9 cellular contexts compared by ENCODE assay signal in genomic region chr4:2799971-2800690, GRCh38. TPM values are rescaled to one million over a fixed set of nuclear protein-coding genes. Genes with fewer than 3 reads are reported as not detected.
DNase-seq lines count a peak whose midpoint lies in the region; ATAC-seq and TF ChIP-seq lines count a peak whose summit lies in the region.
"Had no signal": no experiment of that assay in that cellular context is flagged by ENCODE, and none has a peak within 500 bp of the region (broad histone marks: within the 10 kb centered on the region; RNA-seq: fewer than 3 reads in every experiment).

No MANE protein-coding gene starts in this region.

- CTCF ChIA-PET in MCF 10A (lab: Yijun Ruan, JAX) (interaction anchor here (0.6 kb wide), 2 partner anchors 35 to 248 kb away, joined by 3 read pairs; no protein-coding TSS in a partner anchor), mammary epithelial cell (lab: Charles Lee; ENCODE audit: low non-redundant PET) (no interaction called here)

- H3K79me2 ChIP-seq in mammary epithelial cell (ENCODE audit: insufficient read depth, low read length), result no peaks in the 10 kb centered on the region

- H2AFZ ChIP-seq in mammary epithelial cell (ENCODE audit: low read depth, low read length), result no peak overlapping the region

- dilution Hi-C loops in mammary epithelial cell (cut with HindIII; ENCODE audit: low sequenced_read_pairs), result no loop called here

- H3K4me2 ChIP-seq in mammary epithelial cell (ENCODE audit: insufficient read depth, low read depth, low read length), result no peak overlapping the region

- H3K27me3 Mint-ChIP-seq in MCF 10A (ENCODE audit: insufficient read depth, unreplicated experiment), result no peaks in the 10 kb centered on the region

- no peaks in the 10 kb centered on the region for H3K36me3 Mint-ChIP-seq in MCF 10A (ENCODE audit: insufficient read depth, unreplicated experiment)

- ATAC-seq in aorta (ENCODE audit: low FRiP score) (no peak), GM19328 (IDR thresholded peaks at IDR 0.05; ENCODE audit: unreplicated experiment) (no peak), GM19351 (IDR thresholded peaks at IDR 0.05; ENCODE audit: unreplicated experiment) (no peak)

- no peaks in the 10 kb centered on the region for H4K20me1 ChIP-seq in mammary epithelial cell (ENCODE audit: insufficient read depth, low read length)

- H3K27ac ChIP-seq in mammary epithelial cell (ENCODE audit: insufficient read depth, low read depth, low read length) (no peak overlapping the region), muscle layer of colon (ENCODE audit: low read depth, low read length) (peak overlapping the region; percentile 66), aorta (ENCODE audit: low read depth in 1 of 2, low read length in 2 of 2) (no peak overlapping the region)

- intact Hi-C loops in MCF 10A (cut with micrococcal nuclease) (no loop called here), mammary epithelial cell (cut with micrococcal nuclease) (no loop called here), aorta (cut with DNase I) (no loop called here)

- H3K4me1 ChIP-seq in mammary epithelial cell (ENCODE audit: insufficient read depth, low read length) (peaks cover 25% of the 10 kb centered on the region), muscle layer of colon (ENCODE audit: insufficient read depth, low read length) (peaks cover 50% of the 10 kb centered on the region), aorta (ENCODE audit: control insufficient read depth in 1 of 2, insufficient read depth in 2 of 2, low read length in 2 of 2) (no peaks in the 10 kb centered on the region)
- H3K4me1 ChIP-seq: HAP-1 had no signal

- peak overlapping the region; percentile 28 for H3K4me3 Mint-ChIP-seq in MCF 10A (ENCODE audit: unreplicated experiment)

- H3K9me3 ChIP-seq in mammary epithelial cell (replicated peaks; ENCODE audit: insufficient read depth, low read length) (no peaks in the 10 kb centered on the region), muscle layer of colon (ENCODE audit: low read length) (no peaks in the 10 kb centered on the region), aorta (ENCODE audit: control insufficient read depth, low read length) (no peaks in the 10 kb centered on the region)
- H3K9me3 ChIP-seq: HAP-1 had no signal

- DNase-seq in MCF 10A (ENCODE audit: unreplicated experiment) (no peak), mammary epithelial cell (no peak), choroid plexus epithelial cell (ENCODE audit: low read depth) (peak; percentile 30), aorta (peak; percentile 60 to 77), NCI-H446 treated with DMSO at 0.1 percent for 48 hours (lab: John Stamatoyannopoulos, UW) (no peak)

- no peaks in the 10 kb centered on the region for H3K27me3 ChIP-seq in mammary epithelial cell (ENCODE audit: insufficient read depth, low read length)
- peaks cover 0 to 4% of the 10 kb centered on the region in 2 donors for H3K27me3 ChIP-seq in muscle layer of colon (ENCODE audit: control insufficient read depth in 1 of 2, insufficient read depth in 2 of 2, low read length in 2 of 2)
- H3K27me3 ChIP-seq in aorta (ENCODE audit: control insufficient read depth in 1 of 2, insufficient read depth in 2 of 2, low read length in 1 of 2), result no peaks in the 10 kb centered on the region

- no peak for TF ChIP-seq CTCF in MCF 10A (IDR thresholded peaks at IDR 0.05; ENCODE audit: unreplicated experiment)
- peak in 1 of 2 donors; percentile 18 for TF ChIP-seq CTCF in mammary epithelial cell (conservative IDR thresholded peaks at IDR 0.05 in 1 of 2, IDR thresholded peaks at IDR 0.05 in 1 of 2; ENCODE audit: extremely low read depth in 1 of 2, insufficient read depth in 1 of 2, low read depth in 1 of 2, low read length in 2 of 2)
- TF ChIP-seq CTCF in choroid plexus epithelial cell (conservative IDR thresholded peaks at IDR 0.05; ENCODE audit: low read depth, low read length), result no peak

- H3K9ac ChIP-seq in mammary epithelial cell (ENCODE audit: insufficient read depth, low read length) (no peak overlapping the region), muscle layer of colon (ENCODE audit: low read length) (no peak overlapping the region)

- no peak overlapping the region for H3K4me3 ChIP-seq in mammary epithelial cell (replicated peaks in 1 of 3; ENCODE audit: insufficient read depth in 1 of 3, low read depth in 2 of 3, low read length in 3 of 3)
- no peak overlapping the region for H3K4me3 ChIP-seq in choroid plexus epithelial cell (ENCODE audit: low read depth, low read length)
- H3K4me3 ChIP-seq in muscle layer of colon (ENCODE audit: low read depth in 1 of 2, low read length in 2 of 2), result peak overlapping the region in 1 of 2 donors; percentile 27
- H3K4me3 ChIP-seq in aorta (ENCODE audit: low read length in 2 of 2), result no peak overlapping the region
- H3K4me3 ChIP-seq: HAP-1 had no signal

- no TSS peak for BruUV-seq in MCF 10A (replicated peaks; lab: Mats Ljungman, UMichigan)
- BruUV-seq in mammary epithelial cell (replicated peaks; lab: Mats Ljungman, UMichigan), result no TSS peak

- H3K27ac Mint-ChIP-seq in MCF 10A (ENCODE audit: low read depth, unreplicated experiment), result peak overlapping the region; percentile 69

- H3K4me1 Mint-ChIP-seq in MCF 10A (ENCODE audit: insufficient read depth, unreplicated experiment), result peaks cover 64% of the 10 kb centered on the region

- 59% methylated on average over 11 of the region's 23 CpGs for WGBS in mammary epithelial cell (ENCODE audit: low coverage, missing lambda C conversion rate)
- WGBS in aorta, 2 donors, result 63 to 66% methylated on average over 23 of the region's 23 CpGs

- POLR2A ChIA-PET in MCF 10A (lab: Yijun Ruan, JAX), result interaction anchor here (0.9 to 1.3 kb wide), 2 partner anchors 8 to 44 kb away, joined by 4 to 5 read pairs; partner anchors contain the start of gene TNIP2

- H3K9me3 Mint-ChIP-seq in MCF 10A (ENCODE audit: unreplicated experiment), result no peaks in the 10 kb centered on the region

- H3K36me3 ChIP-seq in mammary epithelial cell (ENCODE audit: insufficient read depth, low read length) (no peaks in the 10 kb centered on the region), muscle layer of colon (ENCODE audit: insufficient read depth, low read length) (no peaks in the 10 kb centered on the region), aorta (ENCODE audit: control insufficient read depth in 1 of 2, insufficient read depth in 2 of 2, low read length in 1 of 2) (no peaks in the 10 kb centered on the region)
- H3K36me3 ChIP-seq: HAP-1 had no signal

- in situ Hi-C loops in mammary epithelial cell (cut with MboI; ENCODE audit: low sequenced_read_pairs in 2 of 2), result no loop called here

RNA-seq across cellular contexts. Expression of gene SH3BP2, which starts 7.2 kb away (rescaled TPM):
- total RNA-seq in MCF 10A (2022), result 48.4 and 57.9 TPM in 2 replicates
- 10 to 100 TPM; 14.4 to 26.7 TPM for total RNA-seq in mammary epithelial cell
- polyA plus RNA-seq in mammary epithelial cell, result 8.4 TPM
- polyA minus RNA-seq in mammary epithelial cell, result 12.4 TPM
- 10 to 100 TPM; 47.8 to 75.4 TPM for total RNA-seq in aorta
- polyA plus RNA-seq in aorta, result 10 to 100 TPM in 1 of 2 donors, 1 to 10 TPM in 1; 6.2 to 13.8 TPM

RNA-seq across cellular contexts. Expression of gene ADD1, which starts 43.5 kb away (rescaled TPM):
- 131 and 161 TPM in 2 replicates for total RNA-seq in MCF 10A (2022)
- total RNA-seq in mammary epithelial cell, result 100 to 1,000 TPM; 112 to 167 TPM
- 94.4 TPM for polyA plus RNA-seq in mammary epithelial cell
- 232 TPM for polyA minus RNA-seq in mammary epithelial cell
- 100 to 1,000 TPM; 305 to 351 TPM for total RNA-seq in aorta
- polyA plus RNA-seq in aorta, result 100 to 1,000 TPM in 1 of 2 donors, 10 to 100 TPM in 1; 98.3 to 263 TPM

RNA-seq across cellular contexts. Expression of gene TNIP2, which starts 44.0 kb away (rescaled TPM):
- total RNA-seq in MCF 10A (2022) (40.5 and 46.1 TPM in 2 replicates), mammary epithelial cell (10 to 100 TPM; 21.8 to 32.5 TPM), aorta (10 to 100 TPM; 37.4 to 39.4 TPM)
- polyA plus RNA-seq in mammary epithelial cell (22.9 TPM), aorta (10 to 100 TPM; 37.2 to 43.8 TPM)
- 10.9 TPM for polyA minus RNA-seq in mammary epithelial cell

Comparison
In these comparisons a context has a peak if more than half of its experiments do, and no peak if none do; other contexts are left out.
1. DNase-seq: peak in choroid plexus epithelial cell (single experiment) and aorta (2 of 2); none in MCF 10A (single experiment), mammary epithelial cell (single experiment) and NCI-H446 treated with DMSO at 0.1 percent for 48 hours (single experiment).